In genomic region chr2:231709636-231709980, GRCh38 we compare ENCODE assay signal across 8 cellular contexts. TPM values are rescaled to one million over a fixed set of nuclear protein-coding genes. Genes with fewer than 3 reads are reported as not detected.
DNase-seq lines count a peak whose midpoint lies in the region; ATAC-seq, FAIRE-seq and TF ChIP-seq lines count a peak whose summit lies in the region.

No MANE protein-coding gene starts in this region.

- peak overlapping the region; percentile 96 for H3K27ac ChIP-seq in CD8-positive, alpha-beta T cell (ENCODE audit: low read depth, low read length)
- H3K27ac ChIP-seq in MM.1S (ENCODE audit: low read length) = peak overlapping the region; percentile 87
- peak overlapping the region; percentile 86 for H3K27ac ChIP-seq in angular gyrus (ENCODE audit: low read depth, low read length)

- H2AFZ ChIP-seq in MM.1S (ENCODE audit: low read length) = no peak overlapping the region

- intact Hi-C loops in CD8-positive, alpha-beta T cell (cut with DNase I, micrococcal nuclease) = loop anchor here in 1 of 2 experiments (5.0 kb wide), 1 partner anchor 1787 kb away; the partner anchor contains the start of genes FBXO36 and TRIP12

- no peaks in the 10 kb centered on the region for H3K27me3 ChIP-seq in CD8-positive, alpha-beta T cell (ENCODE audit: insufficient read depth, low read length)
- no peaks in the 10 kb centered on the region for H3K27me3 ChIP-seq in MM.1S (replicated peaks; ENCODE audit: insufficient read depth, low read length)

- peaks cover 39% of the 10 kb centered on the region for H4K20me1 ChIP-seq in MM.1S (ENCODE audit: insufficient read depth, low read length)

- H3K4me1 Mint-ChIP-seq in CD8-positive, alpha-beta T cell (ENCODE audit: low read depth) = peaks cover 42% of the 10 kb centered on the region

- H3K27ac Mint-ChIP-seq in CD8-positive, alpha-beta T cell = peak overlapping the region; percentile 89

- H3K27me3 Mint-ChIP-seq in CD8-positive, alpha-beta T cell (ENCODE audit: low read depth) = no peaks in the 10 kb centered on the region

- CTCF ChIA-PET in CD8-positive, alpha-beta T cell (lab: Charles Lee) = interaction anchor here (0.6 to 2.4 kb wide), 7 partner anchors 13 to 97 kb away, joined by 3 to 12 read pairs (median 4); no protein-coding TSS in a partner anchor

- DNase-seq in CD8-positive, alpha-beta T cell = peak in 4 of 7 experiments; percentile 21 to 71 (median 40)
- DNase-seq in MM.1S (no peak), urothelium cell line (ENCODE audit: low spot score) (no peak)
- peak; percentile 53 for DNase-seq in stimulated activated CD4-positive, alpha-beta T cell treated with anti-CD3 and anti-CD28 coated beads, Interleukin-4, amount 100 ng/mL, for 1 hour

- H3K36me3 ChIP-seq in CD8-positive, alpha-beta T cell (ENCODE audit: insufficient read depth, low read length) = peaks cover 19% of the 10 kb centered on the region
- peaks cover 2% of the 10 kb centered on the region; the same call in 1 of the 2 replicates for H3K36me3 ChIP-seq in MM.1S (replicated peaks; ENCODE audit: insufficient read depth, low read length)

- H3K9me2 ChIP-seq in MM.1S (replicated peaks; ENCODE audit: insufficient read depth, low read length) = no peaks in the 10 kb centered on the region

- POLR2A ChIA-PET in CD8-positive, alpha-beta T cell (lab: Charles Lee) = interaction anchor here (0.7 to 7.1 kb wide), 8 partner anchors 18 to 245 kb away, joined by 3 to 129 read pairs (median 4); partner anchors contain the start of gene NCL

- no peak for FAIRE-seq in urothelium cell line (lab: Jason Lieb, UNC)

- H3K36me3 Mint-ChIP-seq in CD8-positive, alpha-beta T cell = peaks cover 43% of the 10 kb centered on the region

- peak overlapping the region; percentile 100 for H3K9ac ChIP-seq in MM.1S (ENCODE audit: low read length)

- peak overlapping the region; percentile 77 for H3K4me2 ChIP-seq in MM.1S (ENCODE audit: low read depth, low read length)

- H3K9me3 ChIP-seq in CD8-positive, alpha-beta T cell (ENCODE audit: low read length) = no peaks in the 10 kb centered on the region
- H3K9me3 ChIP-seq in MM.1S (replicated peaks; ENCODE audit: insufficient read depth, low read length) (no peaks in the 10 kb centered on the region), iPS-18c (ENCODE audit: control insufficient read depth, insufficient read depth, low read length) (no peaks in the 10 kb centered on the region)

- no peak for ATAC-seq in CD8-positive, alpha-beta T cell
- ATAC-seq in GM18511 (IDR thresholded peaks at IDR 0.05; ENCODE audit: unreplicated experiment) (no peak), GM18870 (IDR thresholded peaks at IDR 0.05; ENCODE audit: unreplicated experiment) (no peak)

- H3K4me1 ChIP-seq in CD8-positive, alpha-beta T cell (ENCODE audit: insufficient read depth, low read length) = peaks cover 44% of the 10 kb centered on the region
- peaks cover 17% of the 10 kb centered on the region for H3K4me1 ChIP-seq in MM.1S (ENCODE audit: low read length)

- H3F3A ChIP-seq in MM.1S (ENCODE audit: insufficient read depth, low read length) = peaks cover 59% of the 10 kb centered on the region

- H3K4me3 Mint-ChIP-seq in CD8-positive, alpha-beta T cell = peak overlapping the region; percentile 90

- TF ChIP-seq CTCF in CD8-positive, alpha-beta T cell (IDR thresholded peaks at IDR 0.05) = no peak
- no peak for TF ChIP-seq CTCF in MM.1S (IDR thresholded peaks at IDR 0.05; ENCODE audit: low read length)

- peaks cover 52% of the 10 kb centered on the region for H3K79me2 ChIP-seq in MM.1S (ENCODE audit: low read length)

- peak overlapping the region; percentile 96 for H3K4me3 ChIP-seq in CD8-positive, alpha-beta T cell (ENCODE audit: low read depth, low read length)
- peak overlapping the region; percentile 99 for H3K4me3 ChIP-seq in MM.1S (ENCODE audit: low read length)
- peak overlapping the region; percentile 83 for H3K4me3 ChIP-seq in iPS-18c (ENCODE audit: insufficient read depth, low read depth, low read length)

- H3K9me3 Mint-ChIP-seq in CD8-positive, alpha-beta T cell = no peaks in the 10 kb centered on the region

RNA-seq across cellular contexts. Expression of gene PTMA, which starts 1.3 kb away (rescaled TPM):
- 1,000 to 10,000 TPM; 1,661 to 1,675 TPM for total RNA-seq in CD8-positive, alpha-beta T cell

Comparison
In these comparisons a context has a peak if more than half of its experiments do, and no peak if none do; other contexts are left out.
1. DNase-seq: peak in CD8-positive, alpha-beta T cell (4 of 7) and stimulated activated CD4-positive, alpha-beta T cell treated with anti-CD3 and anti-CD28 coated beads, Interleukin-4, amount 100 ng/mL, for 1 hour (single experiment); none in MM.1S (single experiment) and urothelium cell line (single experiment).
2. Peak in every context shown above with its lines, with median percentiles within 50 percentile points of each other: H3K27ac ChIP-seq and H3K4me3 ChIP-seq.